In genomic region chr10:43135656-43136055, GRCh38 we compare ENCODE assay signal across 19 cellular contexts. TPM values are rescaled to one million over a fixed set of nuclear protein-coding genes. Genes with fewer than 3 reads are reported as not detected.
DNase-seq lines count a peak whose midpoint lies in the region; ATAC-seq and TF ChIP-seq lines count a peak whose summit lies in the region.
"Had no signal": no experiment of that assay in that cellular context is flagged by ENCODE, and none has a peak within 500 bp of the region (broad histone marks: within the 10 kb centered on the region; RNA-seq: fewer than 3 reads in every experiment).

No MANE protein-coding gene starts in this region.

- intact Hi-C loops in CD4-positive, alpha-beta T cell (cut with DNase I, micrococcal nuclease), result loop anchor here (2.0 to 10.0 kb wide), 10 partner anchors 29 to 1819 kb away; partner anchors contain the start of genes RASSF4 (in 1 of the 2), ZNF239 (in 1 of the 2), ZNF32 (in 1 of the 2) and ZNF33B (in 1 of the 2)
- intact Hi-C loops in spleen (cut with DNase I; ENCODE audit: low total_unique reads) (no loop called here), left cardiac atrium (cut with DNase I) (no loop called here)

- H3K4me3 ChIP-seq in BLaER1 treated with 17β-estradiol and CSF1 and Interleukin-3, amounts not matched to agents 10 nM and 100 nM, result no peak overlapping the region
- H3K4me3 ChIP-seq in spleen, result no peak overlapping the region
- H3K4me3 ChIP-seq: colonic mucosa, heart left ventricle, PC-9, right atrium auricular region, SJCRH30 had no signal

- H3K4me3 Mint-ChIP-seq in CD4-positive, alpha-beta T cell, result peak overlapping the region; percentile 90
- peak overlapping the region; percentile 4 for H3K4me3 Mint-ChIP-seq in activated CD8-positive, alpha-beta T cell treated with anti-CD3 and anti-CD28 coated beads, Interleukin-2, amount 10 ng/mL, durations not matched to agents 7 days and 5 days
- peak overlapping the region; percentile 96 for H3K4me3 Mint-ChIP-seq in mesothelial cell of epicardium

- peak overlapping the region in 1 of 11 experiments; percentile 98; a peak in 1 of 22 replicates for H3K27ac ChIP-seq in BLaER1 treated with 17β-estradiol and CSF1 and Interleukin-3, amounts not matched to agents 10 nM and 100 nM
- H3K27ac ChIP-seq in CD4-positive, alpha-beta T cell (ENCODE audit: low read depth, low read length), result no peak overlapping the region
- no peak overlapping the region for H3K27ac ChIP-seq in spleen
- H3K27ac ChIP-seq: colonic mucosa, heart left ventricle, PC-9, right atrium auricular region, SJCRH30 had no signal

- peaks cover 29% of the 10 kb centered on the region for H3K4me1 Mint-ChIP-seq in CD4-positive, alpha-beta T cell (ENCODE audit: low read depth)
- peaks cover 49% of the 10 kb centered on the region for H3K4me1 Mint-ChIP-seq in activated CD8-positive, alpha-beta T cell treated with anti-CD3 and anti-CD28 coated beads, Interleukin-2, amount 10 ng/mL, durations not matched to agents 7 days and 5 days (ENCODE audit: low read depth)
- H3K4me1 Mint-ChIP-seq in mesothelial cell of epicardium, result peaks cover 20% of the 10 kb centered on the region

- H3K36me3 Mint-ChIP-seq in CD4-positive, alpha-beta T cell (ENCODE audit: low read depth), result peaks cover 11% of the 10 kb centered on the region
- peaks cover 28% of the 10 kb centered on the region for H3K36me3 Mint-ChIP-seq in activated CD8-positive, alpha-beta T cell treated with anti-CD3 and anti-CD28 coated beads, Interleukin-2, amount 10 ng/mL, durations not matched to agents 7 days and 5 days (ENCODE audit: low read depth)
- H3K36me3 Mint-ChIP-seq in mesothelial cell of epicardium, result no peaks in the 10 kb centered on the region

- ATAC-seq in CD4-positive, alpha-beta T cell (ENCODE audit: poor library complexity), result no peak
- ATAC-seq in activated CD8-positive, alpha-beta T cell treated with anti-CD3 and anti-CD28 coated beads, Interleukin-2, amount 10 ng/mL, durations not matched to agents 7 days and 5 days, result no peak
- ATAC-seq in left cardiac atrium, result no peak
- ATAC-seq: heart left ventricle; stimulated activated naive B cell treated with anti-CD40 and anti-IgM and Interleukin-4, amounts not matched to agents 10 μg/mL and 1 μg/mL and 100 μg/mL, for 72 hours had no signal

- no peaks in the 10 kb centered on the region for H3K9me3 Mint-ChIP-seq in CD4-positive, alpha-beta T cell
- no peaks in the 10 kb centered on the region for H3K9me3 Mint-ChIP-seq in activated CD8-positive, alpha-beta T cell treated with anti-CD3 and anti-CD28 coated beads, Interleukin-2, amount 10 ng/mL, durations not matched to agents 7 days and 5 days (ENCODE audit: insufficient read depth)
- no peaks in the 10 kb centered on the region for H3K9me3 Mint-ChIP-seq in mesothelial cell of epicardium
- H3K9me3 Mint-ChIP-seq: HFFc6; stimulated activated naive B cell treated with anti-CD40 and anti-IgM and Interleukin-4, amounts not matched to agents 10 μg/mL and 1 μg/mL and 100 μg/mL, for 72 hours had no signal

- peaks cover 0 to 18% (median 0%) of the 10 kb centered on the region in 11 experiments; a peak in 4 of 22 replicates for H4K20me1 ChIP-seq in BLaER1 treated with 17β-estradiol and CSF1 and Interleukin-3, amounts not matched to agents 10 nM and 100 nM

- no peaks in the 10 kb centered on the region for H3K27me3 Mint-ChIP-seq in CD4-positive, alpha-beta T cell
- no peaks in the 10 kb centered on the region for H3K27me3 Mint-ChIP-seq in activated CD8-positive, alpha-beta T cell treated with anti-CD3 and anti-CD28 coated beads, Interleukin-2, amount 10 ng/mL, durations not matched to agents 7 days and 5 days (ENCODE audit: low read depth)
- no peaks in the 10 kb centered on the region for H3K27me3 Mint-ChIP-seq in mesothelial cell of epicardium (ENCODE audit: low read depth)
- H3K27me3 Mint-ChIP-seq: stimulated activated naive B cell treated with anti-CD40 and anti-IgM and Interleukin-4, amounts not matched to agents 10 μg/mL and 1 μg/mL and 100 μg/mL, for 72 hours had no signal

- H3K9ac ChIP-seq in BLaER1 treated with 17β-estradiol and CSF1 and Interleukin-3, amounts not matched to agents 10 nM and 100 nM, result peak overlapping the region in 1 of 11 experiments; percentile 96; a peak in 1 of 22 replicates

- no peak for DNase-seq in CD4-positive, alpha-beta T cell
- DNase-seq in activated CD8-positive, alpha-beta T cell treated with anti-CD3 and anti-CD28 coated beads, Interleukin-2, amount 10 ng/mL, durations not matched to agents 7 days and 5 days, result no peak
- no peak for DNase-seq in mesothelial cell of epicardium (ENCODE audit: low spot score in 2 of 2, unreplicated experiment in 2 of 2)
- DNase-seq in medulla oblongata (ENCODE audit: extremely low spot score), result no peak
- DNase-seq in spleen, result no peak
- no peak for DNase-seq in left cardiac atrium
- DNase-seq: activated effector memory CD4-positive, alpha-beta T cell treated with Interleukin-2 at 50 U/mL for 16 hours; BE2C; colonic mucosa; GF-D8; heart left ventricle; HFFc6; Karpas-422; PC-9; stimulated activated CD4-positive, alpha-beta T cell treated with anti-CD3 and anti-CD28 coated beads, Interleukin-15, amount 100 ng/mL, for 24 hours; stimulated activated naive B cell treated with anti-CD40 and anti-IgM and Interleukin-4, amounts not matched to agents 10 μg/mL and 1 μg/mL and 100 μg/mL, for 72 hours had no signal

- TF ChIP-seq POLR2A in spleen (IDR thresholded peaks at IDR 0.05), result no peak

- H3K9me3 ChIP-seq in BLaER1 treated with 17β-estradiol and CSF1 and Interleukin-3, amounts not matched to agents 10 nM and 100 nM (replicated peaks in 1 of 11), result no peaks in the 10 kb centered on the region
- no peaks in the 10 kb centered on the region for H3K9me3 ChIP-seq in CD4-positive, alpha-beta T cell (ENCODE audit: control insufficient read depth, low read length)
- no peaks in the 10 kb centered on the region for H3K9me3 ChIP-seq in spleen
- H3K9me3 ChIP-seq: BE2C, colonic mucosa, heart left ventricle, right atrium auricular region, SJCRH30 had no signal

- peaks cover 43 to 71% (median 65%) of the 10 kb centered on the region in 10 experiments for H3K4me1 ChIP-seq in BLaER1 treated with 17β-estradiol and CSF1 and Interleukin-3, amounts not matched to agents 10 nM and 100 nM
- H3K4me1 ChIP-seq in spleen, result peaks cover 17 to 45% (median 27%) of the 10 kb centered on the region in 6 donors
- H3K4me1 ChIP-seq: BE2C, colonic mucosa, SJCRH30 had no signal

- no peaks in the 10 kb centered on the region for H3K27me3 ChIP-seq in BLaER1 treated with 17β-estradiol and CSF1 and Interleukin-3, amounts not matched to agents 10 nM and 100 nM
- H3K27me3 ChIP-seq in CD4-positive, alpha-beta T cell (ENCODE audit: control insufficient read depth, insufficient read depth, low read length), result no peaks in the 10 kb centered on the region
- no peaks in the 10 kb centered on the region for H3K27me3 ChIP-seq in spleen (replicated peaks in 1 of 7)
- H3K27me3 ChIP-seq: BE2C, colonic mucosa, heart left ventricle, right atrium auricular region, SJCRH30 had no signal

- POLR2A ChIA-PET in CD4-positive, alpha-beta T cell (lab: Charles Lee), result no interaction called here
- POLR2A ChIA-PET in activated CD8-positive, alpha-beta T cell treated with anti-CD3 and anti-CD28 coated beads, Interleukin-2, amount 10 ng/mL, durations not matched to agents 7 days and 5 days (lab: Charles Lee), result interaction anchor here (2.7 kb wide), 1 partner anchor 14 kb away, joined by 19 read pairs; no protein-coding TSS in a partner anchor

- H3K27ac Mint-ChIP-seq in CD4-positive, alpha-beta T cell, result peak overlapping the region; percentile 96
- no peak overlapping the region for H3K27ac Mint-ChIP-seq in activated CD8-positive, alpha-beta T cell treated with anti-CD3 and anti-CD28 coated beads, Interleukin-2, amount 10 ng/mL, durations not matched to agents 7 days and 5 days
- peak overlapping the region; percentile 58 for H3K27ac Mint-ChIP-seq in mesothelial cell of epicardium
- H3K27ac Mint-ChIP-seq: HFFc6; stimulated activated naive B cell treated with anti-CD40 and anti-IgM and Interleukin-4, amounts not matched to agents 10 μg/mL and 1 μg/mL and 100 μg/mL, for 72 hours had no signal

- CTCF ChIA-PET in CD4-positive, alpha-beta T cell (lab: Charles Lee), result interaction anchor here (1.5 kb wide), 1 partner anchor 69 kb away, joined by 4 read pairs; no protein-coding TSS in a partner anchor
- CTCF ChIA-PET in activated CD8-positive, alpha-beta T cell treated with anti-CD3 and anti-CD28 coated beads, Interleukin-2, amount 10 ng/mL, durations not matched to agents 7 days and 5 days (lab: Charles Lee), result no interaction called here

- H3K36me3 ChIP-seq in BLaER1 treated with 17β-estradiol and CSF1 and Interleukin-3, amounts not matched to agents 10 nM and 100 nM, result no peaks in the 10 kb centered on the region
- H3K36me3 ChIP-seq in spleen, result no peaks in the 10 kb centered on the region
- H3K36me3 ChIP-seq: colonic mucosa, heart left ventricle, right atrium auricular region, SJCRH30 had no signal

- no peak for TF ChIP-seq CTCF in CD4-positive, alpha-beta T cell (IDR thresholded peaks at IDR 0.05)
- TF ChIP-seq CTCF in mesothelial cell of epicardium (IDR thresholded peaks at IDR 0.05; ENCODE audit: unreplicated experiment) (no peak), spleen (IDR thresholded peaks at IDR 0.05 in 8 of 11, conservative IDR thresholded peaks at IDR 0.05 in 3 of 11) (no peak)

- peak overlapping the region in 6 of 11 experiments; percentile 92 to 98 (median 96); a peak in 10 of 22 replicates for H3K4me2 ChIP-seq in BLaER1 treated with 17β-estradiol and CSF1 and Interleukin-3, amounts not matched to agents 10 nM and 100 nM
- H3K4me2 ChIP-seq: PC-9 had no signal

- WGBS in spleen, 5 donors, result 88 to 96% (median 93%) methylated on average over 2 of the region's 2 CpGs

RNA-seq across cellular contexts. Expression of gene CSGALNACT2, which starts 2.6 kb away (rescaled TPM):
- 10 to 100 TPM; 59.4 to 60.9 TPM for total RNA-seq in CD4-positive, alpha-beta T cell
- total RNA-seq in activated CD8-positive, alpha-beta T cell treated with anti-CD3 and anti-CD28 coated beads, Interleukin-2, amount 10 ng/mL, durations not matched to agents 7 days and 5 days, result 10 to 100 TPM; 29.2 to 30.4 TPM
- 14.3 to 15.4 TPM (median 14.8 TPM) in 3 replicates for total RNA-seq in mesothelial cell of epicardium
- total RNA-seq in spleen, result 10 to 100 TPM; 29.8 to 77.1 (median 41.9) TPM
- polyA plus RNA-seq in spleen, result 10 to 100 TPM in 1 of 3 donors, 1 to 10 TPM in 2; 8.1 to 10.1 (median 8.5) TPM
- 10 to 100 TPM; 12.0 to 17.0 TPM for total RNA-seq in left cardiac atrium

RNA-seq across cellular contexts. Expression of gene RET, which starts 58.8 kb away (rescaled TPM):
- not detected for total RNA-seq in CD4-positive, alpha-beta T cell
- under 1 TPM; 0.13 to 0.34 TPM for total RNA-seq in activated CD8-positive, alpha-beta T cell treated with anti-CD3 and anti-CD28 coated beads, Interleukin-2, amount 10 ng/mL, durations not matched to agents 7 days and 5 days
- total RNA-seq in mesothelial cell of epicardium (0.88 to 2.2 TPM (median 2.1 TPM) in 3 replicates), spleen (under 1 TPM in 5 of 7 donors, not detected in 2; 0.30 to 0.54 (median 0.34) TPM), left cardiac atrium (1 to 10 TPM in 1 of 2 donors, under 1 TPM in 1; 0.84 to 6.1 TPM)
- polyA plus RNA-seq in spleen, result under 1 TPM; 0.02 to 0.11 (median 0.10) TPM
- total RNA-seq: PC-9 had no signal

Comparison
In these comparisons a context has a peak if more than half of its experiments do, and no peak if none do; other contexts are left out.
1. H3K4me3 Mint-ChIP-seq: peak in every context shown above with its lines; median percentile 96 in mesothelial cell of epicardium; 90 in CD4-positive, alpha-beta T cell; 4 in activated CD8-positive, alpha-beta T cell treated with anti-CD3 and anti-CD28 coated beads, Interleukin-2, amount 10 ng/mL, durations not matched to agents 7 days and 5 days.
2. intact Hi-C loops: an anchor here in CD4-positive, alpha-beta T cell (2.0 to 10.0 kb wide); none called in spleen and left cardiac atrium.